ENCODE assay signal across 16 cellular contexts in genomic region chrX:39519566-39520301, GRCh38.
DNase-seq lines count a peak whose midpoint lies in the region; ATAC-seq and TF ChIP-seq lines count a peak whose summit lies in the region.
"Had no signal": no experiment of that assay in that cellular context is flagged by ENCODE, and none has a peak within 500 bp of the region (broad histone marks: within the 10 kb centered on the region; RNA-seq: fewer than 3 reads in every experiment).

No MANE protein-coding gene starts in this region.

- no peak for TF ChIP-seq EP300 in SK-N-SH (IDR thresholded peaks at IDR 0.05; ENCODE audit: borderline replicate concordance in 1 of 2, low read depth in 1 of 2, low read length in 1 of 2)

- no peak overlapping the region for H3K4me3 Mint-ChIP-seq in stimulated activated naive CD8-positive, alpha-beta T cell treated with anti-CD3 and anti-CD28 coated beads, Interleukin-15, amount 100 ng/mL, for 72 hours
- H3K4me3 Mint-ChIP-seq: activated CD8-positive, alpha-beta T cell treated with anti-CD3 and anti-CD28 coated beads, Interleukin-2, amount 10 ng/mL, durations not matched to agents 7 days and 5 days; activated T-helper 1 cell treated with anti-CD3 and anti-CD28 coated beads, Interleukin-12 subunit alpha, Interleukin-12 subunit beta, Interleukin-2, Interleukin-4 antibody, amounts not matched to agents 30 ng/mL and 10 ng/mL and 1 ng/mL, durations not matched to agents 14 hours and 24 hours and 36 hours had no signal

- no peaks in the 10 kb centered on the region for H3K36me3 ChIP-seq in SK-N-SH (replicated peaks in 1 of 2; ENCODE audit: control insufficient read depth in 1 of 2, insufficient read depth in 2 of 2, low read length in 1 of 2)
- no peaks in the 10 kb centered on the region for H3K36me3 ChIP-seq in adipocyte (ENCODE audit: control insufficient read depth, insufficient read depth, low read length, severe bottlenecking)
- H3K36me3 ChIP-seq in hepatocyte (replicated peaks; ENCODE audit: insufficient read depth, low read depth), result no peaks in the 10 kb centered on the region
- H3K36me3 ChIP-seq in thoracic aorta, result no peaks in the 10 kb centered on the region
- H3K36me3 ChIP-seq: adrenal gland, Peyer's patch, suprapubic skin had no signal

- H3K9ac ChIP-seq in SK-N-SH (no peak overlapping the region), adipocyte (ENCODE audit: low read length) (peak overlapping the region; percentile 51)

- H3K4me3 ChIP-seq in SK-N-SH (ENCODE audit: low read depth in 2 of 2, low read length in 1 of 2) (no peak overlapping the region), adipocyte (ENCODE audit: low read length) (peak overlapping the region; percentile 5), hepatocyte (no peak overlapping the region), thoracic aorta (peak overlapping the region; percentile 54)
- H3K4me3 ChIP-seq: adrenal gland, GM12878, Peyer's patch had no signal

- H3K4me1 ChIP-seq in SK-N-SH (ENCODE audit: control insufficient read depth in 1 of 2, insufficient read depth in 2 of 2, low read depth in 1 of 2, low read length in 1 of 2) (peaks cover 0 to 26% of the 10 kb centered on the region in 2 experiments; a peak in 1 of 4 replicates), adipocyte (ENCODE audit: control insufficient read depth, insufficient read depth, low read length) (peaks cover 8% of the 10 kb centered on the region), hepatocyte (ENCODE audit: insufficient read depth) (peaks cover 14% of the 10 kb centered on the region), thoracic aorta (ENCODE audit: control insufficient read depth in 1 of 2, low read depth in 2 of 2) (no peaks in the 10 kb centered on the region)
- H3K4me1 ChIP-seq: adrenal gland, Peyer's patch had no signal

- H3K27me3 ChIP-seq in SK-N-SH (ENCODE audit: insufficient read depth), result peaks cover 23% of the 10 kb centered on the region; the same call in 1 of the 2 replicates
- H3K27me3 ChIP-seq in adipocyte (replicated peaks; ENCODE audit: control insufficient read depth, insufficient read depth, low read length), result peaks cover 36% of the 10 kb centered on the region
- H3K27me3 ChIP-seq in hepatocyte, result no peaks in the 10 kb centered on the region
- H3K27me3 ChIP-seq in thoracic aorta (replicated peaks; ENCODE audit: insufficient read depth), result no peaks in the 10 kb centered on the region
- H3K27me3 ChIP-seq: Peyer's patch, suprapubic skin had no signal

- POLR2A ChIA-PET in SK-N-SH (lab: Yijun Ruan, JAX), result interaction anchor here (1.0 kb wide), 1 partner anchor 211 kb away, joined by 3 read pairs; no protein-coding TSS in a partner anchor

- H3K27ac ChIP-seq in SK-N-SH (ENCODE audit: low read depth in 2 of 2, low read length in 1 of 2) (peak overlapping the region in 1 of 2 experiments; percentile 88; a peak in 2 of 4 replicates), hepatocyte (peak overlapping the region; percentile 90), thoracic aorta (no peak overlapping the region)
- H3K27ac ChIP-seq: Peyer's patch, suprapubic skin had no signal

- no peaks in the 10 kb centered on the region for H3K27me3 Mint-ChIP-seq in stimulated activated naive CD8-positive, alpha-beta T cell treated with anti-CD3 and anti-CD28 coated beads, Interleukin-15, amount 100 ng/mL, for 72 hours

- H3K4me1 Mint-ChIP-seq in stimulated activated naive CD8-positive, alpha-beta T cell treated with anti-CD3 and anti-CD28 coated beads, Interleukin-15, amount 100 ng/mL, for 72 hours, result peaks cover 11% of the 10 kb centered on the region
- H3K4me1 Mint-ChIP-seq: naive B cell had no signal

- DNase-seq in SK-N-SH, result no peak
- no peak for DNase-seq in adipocyte (ENCODE audit: low read depth)
- no peak for DNase-seq in hepatocyte (ENCODE audit: low spot score)
- no peak for DNase-seq in thoracic aorta (ENCODE audit: low spot score)
- DNase-seq in stimulated activated naive CD8-positive, alpha-beta T cell treated with anti-CD3 and anti-CD28 coated beads, Interleukin-15, amount 100 ng/mL, for 72 hours, result no peak
- no peak for DNase-seq in NAMALWA (ENCODE audit: low spot score)
- DNase-seq in DMS 273 (lab: John Stamatoyannopoulos, UW; ENCODE audit: unreplicated experiment), result no peak
- DNase-seq: activated CD8-positive, alpha-beta T cell treated with anti-CD3 and anti-CD28 coated beads, Interleukin-2, amount 10 ng/mL, durations not matched to agents 7 days and 5 days; naive B cell; NCI-H526; Peyer's patch had no signal

- no peaks in the 10 kb centered on the region for H3K79me2 ChIP-seq in SK-N-SH (ENCODE audit: insufficient read depth)
- no peaks in the 10 kb centered on the region for H3K79me2 ChIP-seq in hepatocyte

- no peaks in the 10 kb centered on the region for H3K9me3 ChIP-seq in SK-N-SH
- peaks cover 12% of the 10 kb centered on the region for H3K9me3 ChIP-seq in adipocyte (ENCODE audit: control insufficient read depth, low read length)
- no peaks in the 10 kb centered on the region for H3K9me3 ChIP-seq in hepatocyte (ENCODE audit: low read depth)
- no peaks in the 10 kb centered on the region for H3K9me3 ChIP-seq in thoracic aorta
- H3K9me3 ChIP-seq: adrenal gland, Peyer's patch, suprapubic skin had no signal

- H4K20me1 ChIP-seq in SK-N-SH (ENCODE audit: insufficient read depth) (no peaks in the 10 kb centered on the region), hepatocyte (ENCODE audit: insufficient read depth, poor library complexity, severe bottlenecking) (no peaks in the 10 kb centered on the region)

- 29% methylated on average over 14 of the region's 14 CpGs for WGBS in SK-N-SH (ENCODE audit: low lambda C conversion rate)
- 51% methylated on average over 13 of the region's 14 CpGs for WGBS in hepatocyte (ENCODE audit: low lambda C conversion rate, missing lambda C conversion rate)

- ATAC-seq in SK-N-SH treated with all-trans-retinoic acid at 6 μM for 48 hours, result no peak
- ATAC-seq in thoracic aorta (ENCODE audit: insufficient number of reproducible peaks, low FRiP score, low read depth), result no peak
- ATAC-seq in stimulated activated naive CD8-positive, alpha-beta T cell treated with anti-CD3 and anti-CD28 coated beads, Interleukin-15, amount 100 ng/mL, for 72 hours, result no peak
- ATAC-seq: activated CD8-positive, alpha-beta T cell treated with anti-CD3 and anti-CD28 coated beads, Interleukin-2, amount 10 ng/mL, durations not matched to agents 7 days and 5 days; GM12878 had no signal

- H3K9me2 ChIP-seq in SK-N-SH, result no peaks in the 10 kb centered on the region
- no peaks in the 10 kb centered on the region for H3K9me2 ChIP-seq in hepatocyte (replicated peaks; ENCODE audit: insufficient read depth)

- H3K27ac Mint-ChIP-seq in stimulated activated naive CD8-positive, alpha-beta T cell treated with anti-CD3 and anti-CD28 coated beads, Interleukin-15, amount 100 ng/mL, for 72 hours, result no peak overlapping the region
- H3K27ac Mint-ChIP-seq: activated CD8-positive, alpha-beta T cell treated with anti-CD3 and anti-CD28 coated beads, Interleukin-2, amount 10 ng/mL, durations not matched to agents 7 days and 5 days; activated T-helper 1 cell treated with anti-CD3 and anti-CD28 coated beads, Interleukin-12 subunit alpha, Interleukin-12 subunit beta, Interleukin-2, Interleukin-4 antibody, amounts not matched to agents 30 ng/mL and 10 ng/mL and 1 ng/mL, durations not matched to agents 14 hours and 24 hours and 36 hours had no signal

- no peak overlapping the region for H3K4me2 ChIP-seq in SK-N-SH
- peak overlapping the region; percentile 61 for H3K4me2 ChIP-seq in hepatocyte

- TF ChIP-seq RAD21 in SK-N-SH (IDR thresholded peaks at IDR 0.05; ENCODE audit: low read length), result no peak

- CTCF ChIA-PET in SK-N-SH (lab: Yijun Ruan, JAX), result interaction anchor here (0.7 to 1.2 kb wide), 2 partner anchors 17 to 368 kb away, joined by 3 to 5 read pairs; no protein-coding TSS in a partner anchor

- H3K9me3 Mint-ChIP-seq in stimulated activated naive CD8-positive, alpha-beta T cell treated with anti-CD3 and anti-CD28 coated beads, Interleukin-15, amount 100 ng/mL, for 72 hours, result peaks cover 0 to under 1% of the 10 kb centered on the region in 2 donors

- TF ChIP-seq CTCF in SK-N-SH (IDR thresholded peaks at IDR 0.05) (no peak), hepatocyte (IDR thresholded peaks at IDR 0.05; ENCODE audit: poor library complexity) (no peak), thoracic aorta (IDR thresholded peaks at IDR 0.05) (no peak)

- H2AFZ ChIP-seq in SK-N-SH (ENCODE audit: low read depth) (no peak overlapping the region), hepatocyte (no peak overlapping the region)

- no peaks in the 10 kb centered on the region for H3F3A ChIP-seq in SK-N-SH (replicated peaks; ENCODE audit: insufficient read depth)

TF ChIP-seq in SK-N-SH, 30 proteins besides CTCF, POLR2A, EP300 and RAD21:
- TF ChIP-seq MAX (IDR thresholded peaks at IDR 0.05; ENCODE audit: low read depth), result no peak
- peak; percentile 20; the same call in 1 of the 2 replicates for TF ChIP-seq FOXJ3 (CRISPR knock-in tag; IDR thresholded peaks at IDR 0.05)
TF ChIP-seq in SK-N-SH: peak in this region for 1.

TF ChIP-seq in SK-N-SH treated with all-trans-retinoic acid at 6 μM for 48 hours, 23 proteins besides CTCF, POLR2A, EP300 and RAD21 (continues in another document):
- no peak for TF ChIP-seq RARB (CRISPR knock-in tag; IDR thresholded peaks at IDR 0.05)
- TF ChIP-seq PPARA (CRISPR knock-in tag; IDR thresholded peaks at IDR 0.05; ENCODE audit: borderline replicate concordance), result no peak
- no peak for TF ChIP-seq TOX (CRISPR knock-in tag; IDR thresholded peaks at IDR 0.05; ENCODE audit: borderline replicate concordance)
- no peak for TF ChIP-seq SNAI2 (CRISPR knock-in tag; IDR thresholded peaks at IDR 0.05)
- TF ChIP-seq ISL1 (CRISPR knock-in tag; IDR thresholded peaks at IDR 0.05), result no peak
- no peak for TF ChIP-seq ZC3H10 (CRISPR knock-in tag; IDR thresholded peaks at IDR 0.05)
- TF ChIP-seq CSDC2 (CRISPR knock-in tag; IDR thresholded peaks at IDR 0.05), result no peak
- TF ChIP-seq, protein P1, sequence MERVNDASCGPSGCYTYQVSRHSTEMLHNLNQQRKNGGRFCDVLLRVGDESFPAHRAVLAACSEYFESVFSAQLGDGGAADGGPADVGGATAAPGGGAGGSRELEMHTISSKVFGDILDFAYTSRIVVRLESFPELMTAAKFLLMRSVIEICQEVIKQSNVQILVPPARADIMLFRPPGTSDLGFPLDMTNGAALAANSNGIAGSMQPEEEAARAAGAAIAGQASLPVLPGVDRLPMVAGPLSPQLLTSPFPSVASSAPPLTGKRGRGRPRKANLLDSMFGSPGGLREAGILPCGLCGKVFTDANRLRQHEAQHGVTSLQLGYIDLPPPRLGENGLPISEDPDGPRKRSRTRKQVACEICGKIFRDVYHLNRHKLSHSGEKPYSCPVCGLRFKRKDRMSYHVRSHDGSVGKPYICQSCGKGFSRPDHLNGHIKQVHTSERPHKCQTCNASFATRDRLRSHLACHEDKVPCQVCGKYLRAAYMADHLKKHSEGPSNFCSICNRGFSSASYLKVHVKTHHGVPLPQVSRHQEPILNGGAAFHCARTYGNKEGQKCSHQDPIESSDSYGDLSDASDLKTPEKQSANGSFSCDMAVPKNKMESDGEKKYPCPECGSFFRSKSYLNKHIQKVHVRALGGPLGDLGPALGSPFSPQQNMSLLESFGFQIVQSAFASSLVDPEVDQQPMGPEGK (CRISPR knock-in tag; IDR thresholded peaks at IDR 0.05; ENCODE audit: borderline replicate concordance), result no peak
- TF ChIP-seq ESRRG (CRISPR knock-in tag; IDR thresholded peaks at IDR 0.05), result no peak
- no peak for TF ChIP-seq OSR1 (CRISPR knock-in tag; IDR thresholded peaks at IDR 0.05)
- TF ChIP-seq ZNF565 (CRISPR knock-in tag; conservative IDR thresholded peaks at IDR 0.05; ENCODE audit: low read depth), result no peak

Comparison
In these comparisons a context has a peak if more than half of its experiments do, and no peak if none do; other contexts are left out.
1. H3K4me3 ChIP-seq: peak in adipocyte (single experiment) and thoracic aorta (single experiment); none in SK-N-SH (0 of 2) and hepatocyte (single experiment).